Comparison of ENCODE assay signal across 9 cellular contexts in the genomic region with DNA sequence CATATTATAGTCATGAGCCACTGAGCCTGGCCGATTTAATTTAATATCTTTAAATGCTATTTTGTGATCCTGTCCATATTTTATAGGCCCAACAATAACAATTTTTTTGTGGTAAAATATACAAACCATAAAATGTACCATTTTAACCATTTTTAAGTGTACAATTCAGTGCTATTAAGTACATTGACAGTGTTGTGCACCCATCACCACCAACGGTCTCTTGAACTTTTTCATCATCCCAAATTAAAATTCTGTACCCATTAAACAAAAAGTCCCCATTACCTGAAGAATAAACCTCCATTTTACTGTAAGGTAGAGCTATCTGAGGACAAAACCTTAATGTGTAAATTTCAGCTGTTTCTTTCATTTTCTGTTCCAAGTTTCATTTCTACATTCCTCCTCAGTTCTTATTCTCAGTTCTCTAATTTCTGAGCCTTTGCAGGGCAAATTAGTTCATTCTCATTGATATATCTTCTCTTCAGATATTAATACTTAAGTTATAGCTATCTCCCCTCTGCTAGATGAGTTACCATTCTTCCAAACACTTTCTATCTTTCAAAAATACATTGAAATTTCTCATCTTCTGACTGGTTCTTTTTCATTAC. TPM values are rescaled to one million over a fixed set of nuclear protein-coding genes. Genes with fewer than 3 reads are reported as not detected.
A peak's percentile ranks its signal among the peaks of the same experiment; 100 is the strongest.
DNase-seq lines count a peak whose midpoint lies in the region; ATAC-seq and TF ChIP-seq lines count a peak whose summit lies in the region.
"Had no signal": no experiment of that assay in that cellular context is flagged by ENCODE, and none has a peak within 500 bp of the region (broad histone marks: within the 10 kb centered on the region; RNA-seq: fewer than 3 reads in every experiment).

No MANE protein-coding gene starts in this region.

- POLR2A ChIA-PET in activated CD8-positive, alpha-beta T cell treated with anti-CD3 and anti-CD28 coated beads for 36 hours (lab: Charles Lee): interaction anchor here (1.0 to 1.3 kb wide), 5 partner anchors 10 to 28 kb away, joined by 3 to 9 read pairs (median 3); a partner anchor contains a TSS

- peak overlapping the region; percentile 76 for H3K27ac Mint-ChIP-seq in activated CD8-positive, alpha-beta T cell treated with anti-CD3 and anti-CD28 coated beads for 36 hours

- no peaks in the 10 kb centered on the region for H3K27me3 Mint-ChIP-seq in activated CD8-positive, alpha-beta T cell treated with anti-CD3 and anti-CD28 coated beads for 36 hours

- H3K27ac ChIP-seq in ascending aorta: no peak overlapping the region

- peaks cover 17% of the 10 kb centered on the region for H3K4me1 Mint-ChIP-seq in activated CD8-positive, alpha-beta T cell treated with anti-CD3 and anti-CD28 coated beads for 36 hours (ENCODE audit: low read depth)

- no peaks in the 10 kb centered on the region for H3K9me3 Mint-ChIP-seq in activated CD8-positive, alpha-beta T cell treated with anti-CD3 and anti-CD28 coated beads for 36 hours

- CTCF ChIA-PET in activated CD8-positive, alpha-beta T cell treated with anti-CD3 and anti-CD28 coated beads for 36 hours (lab: Charles Lee): no interaction called here

- H3K27me3 ChIP-seq in ascending aorta: no peaks in the 10 kb centered on the region

- H3K4me1 ChIP-seq in ascending aorta: no peaks in the 10 kb centered on the region

- TF ChIP-seq CTCF in GM10266 (IDR thresholded peaks at IDR 0.05; ENCODE audit: control insufficient read depth, insufficient read depth, low read depth, missing control alignments) (no peak), ascending aorta (IDR thresholded peaks at IDR 0.05) (no peak)
- no peak for TF ChIP-seq CTCF in activated CD8-positive, alpha-beta T cell treated with anti-CD3 and anti-CD28 coated beads for 36 hours (IDR thresholded peaks at IDR 0.05)

- intact Hi-C loops in activated CD8-positive, alpha-beta T cell treated with anti-CD3 and anti-CD28 coated beads for 36 hours (cut with micrococcal nuclease): no loop called here
- intact Hi-C loops in Right ventricle myocardium inferior (cut with DNase I): no loop called here
- intact Hi-C loops in ascending aorta (cut with DNase I): no loop called here

- H3K36me3 Mint-ChIP-seq in activated CD8-positive, alpha-beta T cell treated with anti-CD3 and anti-CD28 coated beads for 36 hours (ENCODE audit: low read depth): peaks cover 28% of the 10 kb centered on the region

- H3K4me3 Mint-ChIP-seq in activated CD8-positive, alpha-beta T cell treated with anti-CD3 and anti-CD28 coated beads for 36 hours: no peak overlapping the region

- DNase-seq in GM10266 (ENCODE audit: extremely low spot score) (peak; percentile 47), Right ventricle myocardium inferior (ENCODE audit: missing footprints) (no peak), NCI-H345 treated with DMSO at 0.1 percent for 48 hours (lab: John Stamatoyannopoulos, UW; ENCODE audit: unreplicated experiment) (no peak), ascending aorta (ENCODE audit: low spot score in 2 of 2) (no peak)
- no peak for DNase-seq in activated CD8-positive, alpha-beta T cell treated with anti-CD3 and anti-CD28 coated beads for 36 hours
- no peak for DNase-seq in stimulated activated CD4-positive, alpha-beta T cell treated with anti-CD3 and anti-CD28 coated beads, Interleukin-2, amount 100 ng/mL, for 24 hours
- DNase-seq: activated CD4-positive, CD25-positive, alpha-beta regulatory T cell had no signal

- no peaks in the 10 kb centered on the region for H3K9me3 ChIP-seq in ascending aorta

- peaks cover 80 to 84% of the 10 kb centered on the region in 2 donors for H3K36me3 ChIP-seq in ascending aorta

- H3K4me3 ChIP-seq in ascending aorta: no peak overlapping the region

- peak; percentile 96 for ATAC-seq in GM19438 (IDR thresholded peaks at IDR 0.05; ENCODE audit: low read depth, unreplicated experiment)
- ATAC-seq in HG03097 (IDR thresholded peaks at IDR 0.05; ENCODE audit: low FRiP score, unreplicated experiment): peak; percentile 91
- ATAC-seq in activated CD8-positive, alpha-beta T cell treated with anti-CD3 and anti-CD28 coated beads for 36 hours: no peak
- no peak for ATAC-seq in Right ventricle myocardium inferior

RNA-seq across cellular contexts. Expression of a gene that starts 10.3 kb away (rescaled TPM):
- 10 to 100 TPM; 42.1 to 43.2 TPM for total RNA-seq in activated CD8-positive, alpha-beta T cell treated with anti-CD3 and anti-CD28 coated beads for 36 hours
- total RNA-seq in Right ventricle myocardium inferior (26.6 TPM), ascending aorta (12.5 TPM)

RNA-seq across cellular contexts. Expression of a gene that starts 19.7 kb away (rescaled TPM):
- 10 to 100 TPM; 21.1 to 23.2 TPM for total RNA-seq in activated CD8-positive, alpha-beta T cell treated with anti-CD3 and anti-CD28 coated beads for 36 hours
- total RNA-seq in Right ventricle myocardium inferior: 0.92 TPM
- 15.9 TPM for total RNA-seq in ascending aorta

RNA-seq across cellular contexts. Expression of a gene that starts 49.0 kb away (rescaled TPM):
- over 10,000 TPM; 15,479 to 15,634 TPM for total RNA-seq in activated CD8-positive, alpha-beta T cell treated with anti-CD3 and anti-CD28 coated beads for 36 hours
- total RNA-seq in Right ventricle myocardium inferior: 1,647 TPM
- total RNA-seq in ascending aorta: 4,361 TPM

Comparison
In these comparisons a context has a peak if more than half of its experiments do, and no peak if none do; other contexts are left out.
1. ATAC-seq: peak in GM19438 (single experiment) and HG03097 (single experiment); none in activated CD8-positive, alpha-beta T cell treated with anti-CD3 and anti-CD28 coated beads for 36 hours (single experiment) and Right ventricle myocardium inferior (single experiment).